ENCODE assay signal across 1 cellular context in the genomic region with DNA sequence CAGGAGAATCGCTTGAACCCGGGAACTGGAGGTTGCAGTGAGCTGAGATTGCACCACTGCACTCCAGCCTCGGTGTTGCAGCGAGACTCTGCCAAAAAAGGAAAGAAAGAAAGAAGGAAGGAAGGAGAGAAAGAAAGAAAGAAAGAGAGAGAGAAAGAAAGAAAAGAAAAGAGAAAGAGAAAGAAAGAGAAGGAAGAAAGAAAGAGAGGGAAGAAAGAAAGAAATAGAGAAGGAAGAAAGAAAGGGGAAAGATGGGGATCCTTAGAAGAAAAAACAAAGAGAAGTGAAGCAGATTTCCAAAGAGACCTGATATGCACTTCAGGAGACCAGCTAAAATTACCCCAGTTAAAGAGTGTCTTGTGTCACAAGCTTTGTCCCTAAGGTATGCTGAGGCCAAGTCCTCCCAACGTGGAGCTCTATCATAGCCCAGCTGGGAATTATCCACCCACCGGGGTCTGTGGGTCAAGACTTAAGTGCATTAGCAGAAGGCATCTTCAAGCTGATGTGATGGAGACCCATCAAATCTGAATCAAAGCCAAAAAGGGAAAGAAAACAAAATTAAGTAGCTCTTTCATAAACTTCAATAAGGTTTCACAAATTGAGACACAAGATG.
TF ChIP-seq lines count a peak whose summit lies in the region.

No MANE protein-coding gene starts in this region.

TF ChIP-seq in GM12891, 5 proteins besides CTCF, POLR2A, EP300 and RAD21 (continued from another document):
- TF ChIP-seq PAX5 (IDR thresholded peaks at IDR 0.05; ENCODE audit: insufficient read depth, low read length, severe bottlenecking) = no peak
- TF ChIP-seq POU2F2 (IDR thresholded peaks at IDR 0.05; ENCODE audit: low read depth, low read length) = no peak
- no peak for TF ChIP-seq TAF1 (IDR thresholded peaks at IDR 0.05; ENCODE audit: low read depth, low read length)
- no peak for TF ChIP-seq SPI1 (IDR thresholded peaks at IDR 0.05; ENCODE audit: low read depth, low read length)
